In the genomic region with DNA sequence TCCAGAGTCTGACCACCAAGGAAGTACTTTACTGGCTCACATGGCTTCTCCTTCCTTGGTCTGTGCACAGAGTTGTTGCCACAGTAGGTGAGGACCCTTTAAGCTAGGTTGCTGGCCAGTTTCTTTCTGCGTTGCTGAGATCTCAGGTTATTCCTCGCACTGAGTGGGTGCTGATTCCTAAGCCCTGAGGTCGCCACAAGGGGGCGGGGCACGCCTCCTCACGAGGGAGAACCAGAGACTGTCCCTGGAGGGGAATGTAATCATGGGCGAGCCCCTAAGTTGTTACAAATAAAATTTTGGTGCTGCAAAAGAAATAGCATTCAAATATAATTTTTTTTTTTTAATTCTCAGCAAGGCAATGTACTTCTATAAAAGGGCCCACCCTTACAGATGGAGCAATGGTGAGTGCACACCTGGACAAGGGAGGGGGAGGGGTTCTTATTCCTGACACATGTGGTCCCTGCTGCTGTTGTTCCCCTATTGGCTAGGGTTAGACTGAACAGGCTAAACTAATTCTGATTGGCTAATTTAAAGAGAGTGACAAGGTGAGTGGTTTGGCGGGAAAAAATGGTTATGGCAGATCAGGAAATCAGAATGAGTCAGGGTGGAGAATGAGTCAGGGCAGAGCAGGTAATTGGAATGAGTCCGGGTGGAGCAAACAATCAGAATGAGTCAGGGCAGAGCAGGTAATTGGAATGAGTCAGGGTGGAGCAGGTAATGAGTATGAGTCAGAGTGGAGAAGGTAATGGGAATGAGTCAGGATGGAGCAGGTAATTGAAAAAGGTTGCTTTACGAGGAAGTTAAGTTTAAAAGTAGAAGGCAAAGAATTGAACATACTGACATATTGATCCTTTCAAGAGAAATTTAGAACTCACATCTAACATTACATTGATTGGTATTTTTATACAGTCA, we compare ENCODE assay signal across 12 cellular contexts.
DNase-seq lines count a peak whose midpoint lies in the region; ATAC-seq and TF ChIP-seq lines count a peak whose summit lies in the region.
"Had no signal": no experiment of that assay in that cellular context is flagged by ENCODE, and none has a peak within 500 bp of the region (broad histone marks: within the 10 kb centered on the region; RNA-seq: fewer than 3 reads in every experiment).

No MANE protein-coding gene starts in this region.

- H3K4me3 Mint-ChIP-seq in WTC11, result no peak overlapping the region
- H3K4me3 Mint-ChIP-seq in T-helper 17 cell, result no peak overlapping the region
- H3K4me3 Mint-ChIP-seq: stimulated activated memory B cell treated with anti-CD40 and anti-IgM and Interleukin-4, amounts not matched to agents 10 μg/mL and 1 μg/mL and 100 μg/mL, for 72 hours had no signal

- H3K9me3 ChIP-seq in left lung, result no peaks in the 10 kb centered on the region
- H3K9me3 ChIP-seq in T-helper 17 cell (ENCODE audit: control insufficient read depth, low read length, poor library complexity, severe bottlenecking), result no peaks in the 10 kb centered on the region

- in situ Hi-C loops in KBM-7 (cut with MboI; ENCODE audit: low pct_unique_long_range_greater_than_20kb, low sequenced_read_pairs), result no loop called here

- H3K27ac Mint-ChIP-seq in WTC11 (no peak overlapping the region), T-helper 17 cell (no peak overlapping the region)
- H3K27ac Mint-ChIP-seq: stimulated activated memory B cell treated with anti-CD40 and anti-IgM and Interleukin-4, amounts not matched to agents 10 μg/mL and 1 μg/mL and 100 μg/mL, for 72 hours had no signal

- no peak for TF ChIP-seq CTCF in WTC11 (IDR thresholded peaks at IDR 0.05)
- no peak for TF ChIP-seq CTCF in left lung (IDR thresholded peaks at IDR 0.05)

- peak; percentile 66 for DNase-seq in DMS53 (lab: John Stamatoyannopoulos, UW)
- DNase-seq in HEK293T (ENCODE audit: extremely low spot score), result peak; percentile 15
- DNase-seq in WTC11 (ENCODE audit: low spot score), result peak; percentile 13
- peak in 1 of 2 donors; percentile 66 for DNase-seq in left lung
- DNase-seq in T-helper 17 cell, result no peak
- DNase-seq in GOT3 (lab: John Stamatoyannopoulos, UW), result no peak
- no peak for DNase-seq in NCI-H446 treated with DMSO at 0.1 percent for 48 hours (lab: John Stamatoyannopoulos, UW)
- no peak for DNase-seq in KBM-7
- DNase-seq: GF-D8, left ventricle myocardium superior, NCI-H1092 had no signal

- no peak overlapping the region for H3K4me3 ChIP-seq in left lung

- H3K4me1 Mint-ChIP-seq in WTC11 (no peaks in the 10 kb centered on the region), T-helper 17 cell (peaks cover 3% of the 10 kb centered on the region)

- no peak overlapping the region for H3K27ac ChIP-seq in left lung

- H3K27me3 ChIP-seq in left lung, result no peaks in the 10 kb centered on the region

- ATAC-seq in WTC11 (peak; percentile 43; the same call in 1 of the 2 replicates), left lung (peak; percentile 34), T-helper 17 cell (no peak)
- ATAC-seq: left ventricle myocardium superior; stimulated activated memory B cell treated with anti-CD40 and anti-IgM and Interleukin-4, amounts not matched to agents 10 μg/mL and 1 μg/mL and 100 μg/mL, for 72 hours had no signal

- CTCF ChIA-PET in HEK293T (lab: Yijun Ruan, JAX), result no interaction called here
- CTCF ChIA-PET in WTC11 (lab: Charles Lee), result interaction anchor here (0.6 kb wide), 1 partner anchor 786 kb away, joined by 3 read pairs; no protein-coding TSS in a partner anchor

- peaks cover 30% of the 10 kb centered on the region for H3K9me3 Mint-ChIP-seq in WTC11

- no peaks in the 10 kb centered on the region for H3K4me1 ChIP-seq in left lung

- H3K36me3 Mint-ChIP-seq in WTC11 (peaks cover 20% of the 10 kb centered on the region), T-helper 17 cell (ENCODE audit: low read depth) (no peaks in the 10 kb centered on the region)

- H3K36me3 ChIP-seq in left lung, result no peaks in the 10 kb centered on the region

- intact Hi-C loops in left lung (cut with DNase I), result no loop called here

- H3K27me3 Mint-ChIP-seq in WTC11 (ENCODE audit: low read depth) (peaks cover 3% of the 10 kb centered on the region; the same call in 1 of the 2 replicates), T-helper 17 cell (no peaks in the 10 kb centered on the region)
- H3K27me3 Mint-ChIP-seq: stimulated activated memory B cell treated with anti-CD40 and anti-IgM and Interleukin-4, amounts not matched to agents 10 μg/mL and 1 μg/mL and 100 μg/mL, for 72 hours had no signal

- POLR2A ChIA-PET in HEK293T (lab: Yijun Ruan, JAX) (no interaction called here), WTC11 (lab: Charles Lee) (no interaction called here)

TF ChIP-seq in HEK293T, 16 proteins besides CTCF, POLR2A, EP300 and RAD21:
- no peak for TF ChIP-seq ARNT (IDR thresholded peaks at IDR 0.05)

TF ChIP-seq in WTC11, 78 proteins besides CTCF, POLR2A, EP300 and RAD21:
- TF ChIP-seq, protein P1, sequence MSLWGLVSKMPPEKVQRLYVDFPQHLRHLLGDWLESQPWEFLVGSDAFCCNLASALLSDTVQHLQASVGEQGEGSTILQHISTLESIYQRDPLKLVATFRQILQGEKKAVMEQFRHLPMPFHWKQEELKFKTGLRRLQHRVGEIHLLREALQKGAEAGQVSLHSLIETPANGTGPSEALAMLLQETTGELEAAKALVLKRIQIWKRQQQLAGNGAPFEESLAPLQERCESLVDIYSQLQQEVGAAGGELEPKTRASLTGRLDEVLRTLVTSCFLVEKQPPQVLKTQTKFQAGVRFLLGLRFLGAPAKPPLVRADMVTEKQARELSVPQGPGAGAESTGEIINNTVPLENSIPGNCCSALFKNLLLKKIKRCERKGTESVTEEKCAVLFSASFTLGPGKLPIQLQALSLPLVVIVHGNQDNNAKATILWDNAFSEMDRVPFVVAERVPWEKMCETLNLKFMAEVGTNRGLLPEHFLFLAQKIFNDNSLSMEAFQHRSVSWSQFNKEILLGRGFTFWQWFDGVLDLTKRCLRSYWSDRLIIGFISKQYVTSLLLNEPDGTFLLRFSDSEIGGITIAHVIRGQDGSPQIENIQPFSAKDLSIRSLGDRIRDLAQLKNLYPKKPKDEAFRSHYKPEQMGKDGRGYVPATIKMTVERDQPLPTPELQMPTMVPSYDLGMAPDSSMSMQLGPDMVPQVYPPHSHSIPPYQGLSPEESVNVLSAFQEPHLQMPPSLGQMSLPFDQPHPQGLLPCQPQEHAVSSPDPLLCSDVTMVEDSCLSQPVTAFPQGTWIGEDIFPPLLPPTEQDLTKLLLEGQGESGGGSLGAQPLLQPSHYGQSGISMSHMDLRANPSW (CRISPR knock-in tag; conservative IDR thresholded peaks at IDR 0.05; ENCODE audit: low read depth), result no peak
- TF ChIP-seq, protein P2, sequence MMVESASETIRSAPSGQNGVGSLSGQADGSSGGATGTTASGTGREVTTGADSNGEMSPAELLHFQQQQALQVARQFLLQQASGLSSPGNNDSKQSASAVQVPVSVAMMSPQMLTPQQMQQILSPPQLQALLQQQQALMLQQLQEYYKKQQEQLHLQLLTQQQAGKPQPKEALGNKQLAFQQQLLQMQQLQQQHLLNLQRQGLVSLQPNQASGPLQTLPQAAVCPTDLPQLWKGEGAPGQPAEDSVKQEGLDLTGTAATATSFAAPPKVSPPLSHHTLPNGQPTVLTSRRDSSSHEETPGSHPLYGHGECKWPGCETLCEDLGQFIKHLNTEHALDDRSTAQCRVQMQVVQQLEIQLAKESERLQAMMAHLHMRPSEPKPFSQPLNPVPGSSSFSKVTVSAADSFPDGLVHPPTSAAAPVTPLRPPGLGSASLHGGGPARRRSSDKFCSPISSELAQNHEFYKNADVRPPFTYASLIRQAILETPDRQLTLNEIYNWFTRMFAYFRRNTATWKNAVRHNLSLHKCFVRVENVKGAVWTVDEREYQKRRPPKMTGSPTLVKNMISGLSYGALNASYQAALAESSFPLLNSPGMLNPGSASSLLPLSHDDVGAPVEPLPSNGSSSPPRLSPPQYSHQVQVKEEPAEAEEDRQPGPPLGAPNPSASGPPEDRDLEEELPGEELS (CRISPR knock-in tag; IDR thresholded peaks at IDR 0.05), result no peak
- TF ChIP-seq NFYB (CRISPR knock-in tag; conservative IDR thresholded peaks at IDR 0.05; ENCODE audit: low read depth) (no peak), EMX1 (CRISPR knock-in tag; IDR thresholded peaks at IDR 0.05) (no peak), FOXJ3 (CRISPR knock-in tag; IDR thresholded peaks at IDR 0.05; ENCODE audit: borderline replicate concordance) (no peak), GTF2I (CRISPR knock-in tag; conservative IDR thresholded peaks at IDR 0.05) (no peak), SMAD3 (CRISPR knock-in tag; IDR thresholded peaks at IDR 0.05; ENCODE audit: borderline replicate concordance) (no peak), GRHL2 (CRISPR knock-in tag; IDR thresholded peaks at IDR 0.05; ENCODE audit: insufficient replicate concordance, severe bottlenecking) (no peak), SMAD4 (CRISPR knock-in tag; IDR thresholded peaks at IDR 0.05) (no peak), RELA (CRISPR knock-in tag; IDR thresholded peaks at IDR 0.05; ENCODE audit: borderline replicate concordance) (no peak), ZNF423 (CRISPR knock-in tag; IDR thresholded peaks at IDR 0.05) (no peak), ZNF263 (CRISPR knock-in tag; IDR thresholded peaks at IDR 0.05; ENCODE audit: low read depth) (no peak), ESRRA (CRISPR knock-in tag; IDR thresholded peaks at IDR 0.05; ENCODE audit: borderline replicate concordance) (no peak)
- TF ChIP-seq, protein P3, sequence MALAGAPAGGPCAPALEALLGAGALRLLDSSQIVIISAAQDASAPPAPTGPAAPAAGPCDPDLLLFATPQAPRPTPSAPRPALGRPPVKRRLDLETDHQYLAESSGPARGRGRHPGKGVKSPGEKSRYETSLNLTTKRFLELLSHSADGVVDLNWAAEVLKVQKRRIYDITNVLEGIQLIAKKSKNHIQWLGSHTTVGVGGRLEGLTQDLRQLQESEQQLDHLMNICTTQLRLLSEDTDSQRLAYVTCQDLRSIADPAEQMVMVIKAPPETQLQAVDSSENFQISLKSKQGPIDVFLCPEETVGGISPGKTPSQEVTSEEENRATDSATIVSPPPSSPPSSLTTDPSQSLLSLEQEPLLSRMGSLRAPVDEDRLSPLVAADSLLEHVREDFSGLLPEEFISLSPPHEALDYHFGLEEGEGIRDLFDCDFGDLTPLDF (CRISPR knock-in tag; IDR thresholded peaks at IDR 0.05), result no peak
- TF ChIP-seq, protein P4, sequence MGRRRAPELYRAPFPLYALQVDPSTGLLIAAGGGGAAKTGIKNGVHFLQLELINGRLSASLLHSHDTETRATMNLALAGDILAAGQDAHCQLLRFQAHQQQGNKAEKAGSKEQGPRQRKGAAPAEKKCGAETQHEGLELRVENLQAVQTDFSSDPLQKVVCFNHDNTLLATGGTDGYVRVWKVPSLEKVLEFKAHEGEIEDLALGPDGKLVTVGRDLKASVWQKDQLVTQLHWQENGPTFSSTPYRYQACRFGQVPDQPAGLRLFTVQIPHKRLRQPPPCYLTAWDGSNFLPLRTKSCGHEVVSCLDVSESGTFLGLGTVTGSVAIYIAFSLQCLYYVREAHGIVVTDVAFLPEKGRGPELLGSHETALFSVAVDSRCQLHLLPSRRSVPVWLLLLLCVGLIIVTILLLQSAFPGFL (CRISPR knock-in tag; IDR thresholded peaks at IDR 0.05; ENCODE audit: borderline replicate concordance), result no peak

Comparison
In these comparisons a context has a peak if more than half of its experiments do, and no peak if none do; other contexts are left out.
1. DNase-seq: peak in DMS53 (single experiment), HEK293T (single experiment) and WTC11 (single experiment); none in T-helper 17 cell (0 of 3), GOT3 (single experiment), NCI-H446 treated with DMSO at 0.1 percent for 48 hours (single experiment) and KBM-7 (single experiment).